18 cellular contexts compared by ENCODE assay signal in genomic region chr22:38126928-38127668, GRCh38. TPM values are rescaled to one million over a fixed set of nuclear protein-coding genes. Genes with fewer than 3 reads are reported as not detected.
DNase-seq lines count a peak whose midpoint lies in the region; ATAC-seq and TF ChIP-seq lines count a peak whose summit lies in the region.
"Had no signal": no experiment of that assay in that cellular context is flagged by ENCODE, and none has a peak within 500 bp of the region (broad histone marks: within the 10 kb centered on the region; RNA-seq: fewer than 3 reads in every experiment).

No MANE protein-coding gene starts in this region.

- H3K9me3 ChIP-seq in right atrium auricular region (no peaks in the 10 kb centered on the region), WERI-Rb-1 (ENCODE audit: severe bottlenecking) (no peaks in the 10 kb centered on the region), lower lobe of right lung (no peaks in the 10 kb centered on the region), colonic mucosa (no peaks in the 10 kb centered on the region)
- H3K9me3 ChIP-seq: Peyer's patch had no signal

- H3K27me3 ChIP-seq in right atrium auricular region (no peaks in the 10 kb centered on the region), WERI-Rb-1 (ENCODE audit: insufficient read depth, low read depth, severe bottlenecking) (no peaks in the 10 kb centered on the region), lower lobe of right lung (ENCODE audit: low read depth) (no peaks in the 10 kb centered on the region), colonic mucosa (no peaks in the 10 kb centered on the region)
- H3K27me3 ChIP-seq: Peyer's patch had no signal

- no peak for ATAC-seq in Right ventricle myocardium superior (ENCODE audit: poor library complexity)
- no peak for ATAC-seq in lower lobe of right lung
- ATAC-seq in stimulated activated naive B cell treated with anti-CD40 and anti-IgM and Interleukin-4, amounts not matched to agents 10 μg/mL and 1 μg/mL and 100 μg/mL, for 72 hours (replicated peaks), result no peak
- ATAC-seq in HG02588 (IDR thresholded peaks at IDR 0.05; ENCODE audit: unreplicated experiment), result no peak

- H3K4me3 Mint-ChIP-seq in stimulated activated naive B cell treated with anti-CD40 and anti-IgM and Interleukin-4, amounts not matched to agents 10 μg/mL and 1 μg/mL and 100 μg/mL, for 72 hours, result no peak overlapping the region
- H3K4me3 Mint-ChIP-seq: CD4-positive, CD25-positive, alpha-beta regulatory T cell had no signal

- intact Hi-C loops in Right ventricle myocardium superior (cut with DNase I), result no loop called here
- intact Hi-C loops in lower lobe of right lung (cut with DNase I), result no loop called here
- intact Hi-C loops in colonic mucosa (cut with DNase I), result no loop called here

- no peaks in the 10 kb centered on the region for H3K27me3 Mint-ChIP-seq in stimulated activated naive B cell treated with anti-CD40 and anti-IgM and Interleukin-4, amounts not matched to agents 10 μg/mL and 1 μg/mL and 100 μg/mL, for 72 hours
- H3K27me3 Mint-ChIP-seq: CD4-positive, CD25-positive, alpha-beta regulatory T cell had no signal

- DNase-seq in Right ventricle myocardium superior (peak; percentile 17), right atrium auricular region (ENCODE audit: low spot score) (no peak), WERI-Rb-1 (peak; percentile 85), lower lobe of right lung (peak; percentile 35), COLO668 (lab: John Stamatoyannopoulos, UW; ENCODE audit: unreplicated experiment) (no peak), colonic mucosa (no peak)
- DNase-seq in stimulated activated naive B cell treated with anti-CD40 and anti-IgM and Interleukin-4, amounts not matched to agents 10 μg/mL and 1 μg/mL and 100 μg/mL, for 72 hours, result no peak
- DNase-seq: Calu3; CD4-positive, CD25-positive, alpha-beta regulatory T cell; DMS79; Kasumi-1; NCI-H1417; NCI-H2029; NCI-H510A; Peyer's patch; SHP77 had no signal

- no peak overlapping the region for H3K4me3 ChIP-seq in right atrium auricular region
- no peak overlapping the region for H3K4me3 ChIP-seq in WERI-Rb-1 (ENCODE audit: low read depth, low read length)
- H3K4me3 ChIP-seq in lower lobe of right lung, result no peak overlapping the region
- no peak overlapping the region for H3K4me3 ChIP-seq in colonic mucosa
- H3K4me3 ChIP-seq: Peyer's patch had no signal

- no peaks in the 10 kb centered on the region for H3K36me3 ChIP-seq in right atrium auricular region
- peaks cover 12% of the 10 kb centered on the region for H3K36me3 ChIP-seq in WERI-Rb-1
- H3K36me3 ChIP-seq in lower lobe of right lung, result peaks cover 11% of the 10 kb centered on the region
- no peaks in the 10 kb centered on the region for H3K36me3 ChIP-seq in colonic mucosa

- no peak overlapping the region for H3K9ac ChIP-seq in colonic mucosa (ENCODE audit: low read depth in 2 of 2, low read length in 2 of 2)

- H3K4me1 ChIP-seq in right atrium auricular region (no peaks in the 10 kb centered on the region), lower lobe of right lung (no peaks in the 10 kb centered on the region), colonic mucosa (no peaks in the 10 kb centered on the region)
- H3K4me1 ChIP-seq: Peyer's patch had no signal

- H3K27ac ChIP-seq in right atrium auricular region (no peak overlapping the region), WERI-Rb-1 (peak overlapping the region; percentile 74), lower lobe of right lung (no peak overlapping the region), colonic mucosa (no peak overlapping the region)
- H3K27ac ChIP-seq: Peyer's patch had no signal

- H3K9me3 Mint-ChIP-seq in stimulated activated naive B cell treated with anti-CD40 and anti-IgM and Interleukin-4, amounts not matched to agents 10 μg/mL and 1 μg/mL and 100 μg/mL, for 72 hours, result no peaks in the 10 kb centered on the region
- H3K9me3 Mint-ChIP-seq: CD4-positive, CD25-positive, alpha-beta regulatory T cell had no signal

- H3K4me1 Mint-ChIP-seq in stimulated activated naive B cell treated with anti-CD40 and anti-IgM and Interleukin-4, amounts not matched to agents 10 μg/mL and 1 μg/mL and 100 μg/mL, for 72 hours, result peaks cover 0 to 2% of the 10 kb centered on the region in 2 donors
- H3K4me1 Mint-ChIP-seq: CD4-positive, CD25-positive, alpha-beta regulatory T cell had no signal

- H3K36me3 Mint-ChIP-seq in stimulated activated naive B cell treated with anti-CD40 and anti-IgM and Interleukin-4, amounts not matched to agents 10 μg/mL and 1 μg/mL and 100 μg/mL, for 72 hours, result peaks cover 20 to 30% of the 10 kb centered on the region in 2 donors

- TF ChIP-seq CTCF in right atrium auricular region (IDR thresholded peaks at IDR 0.05), result no peak
- TF ChIP-seq CTCF in WERI-Rb-1 (IDR thresholded peaks at IDR 0.05; ENCODE audit: low read depth, low read length), result no peak
- TF ChIP-seq CTCF in lower lobe of right lung (IDR thresholded peaks at IDR 0.05), result no peak
- no peak for TF ChIP-seq CTCF in colonic mucosa (IDR thresholded peaks at IDR 0.05)

- peak overlapping the region; percentile 27 for H3K27ac Mint-ChIP-seq in stimulated activated naive B cell treated with anti-CD40 and anti-IgM and Interleukin-4, amounts not matched to agents 10 μg/mL and 1 μg/mL and 100 μg/mL, for 72 hours
- H3K27ac Mint-ChIP-seq: CD4-positive, CD25-positive, alpha-beta regulatory T cell had no signal

RNA-seq across cellular contexts. Expression of gene BAIAP2L2, which starts 16.6 kb away (rescaled TPM):
- total RNA-seq in Right ventricle myocardium superior, result 0.24 TPM
- total RNA-seq in right atrium auricular region, result under 1 TPM in 1 of 2 donors, not detected in 1; 0.63 TPM
- 0.44 TPM for total RNA-seq in lower lobe of right lung
- 10 to 100 TPM; 59.1 to 76.6 TPM for total RNA-seq in colonic mucosa
- total RNA-seq: A172 had no signal

RNA-seq across cellular contexts. Expression of gene SLC16A8, which starts 43.1 kb away (rescaled TPM):
- total RNA-seq in Right ventricle myocardium superior (not detected), right atrium auricular region (under 1 TPM in 1 of 2 donors, not detected in 1; 0.28 TPM), lower lobe of right lung (0.24 TPM), colonic mucosa (under 1 TPM in 1 of 2 donors, not detected in 1; 0.27 TPM)
- total RNA-seq: A172; Calu3; CD4-positive, CD25-positive, alpha-beta regulatory T cell; Peyer's patch had no signal

RNA-seq across cellular contexts. Expression of gene PLA2G6, which starts 54.5 kb away (rescaled TPM):
- total RNA-seq in Right ventricle myocardium superior (12.0 TPM), right atrium auricular region (10 to 100 TPM in 1 of 2 donors, 1 to 10 TPM in 1; 9.0 to 15.6 TPM), lower lobe of right lung (60.8 TPM), colonic mucosa (10 to 100 TPM; 24.1 to 38.5 TPM)

Comparison
In these comparisons a context has a peak if more than half of its experiments do, and no peak if none do; other contexts are left out.
1. DNase-seq: peak in Right ventricle myocardium superior (single experiment), WERI-Rb-1 (single experiment) and lower lobe of right lung (single experiment); none in right atrium auricular region (single experiment), stimulated activated naive B cell treated with anti-CD40 and anti-IgM and Interleukin-4, amounts not matched to agents 10 μg/mL and 1 μg/mL and 100 μg/mL, for 72 hours (single experiment), COLO668 (single experiment) and colonic mucosa (single experiment).
2. RNA of gene BAIAP2L2, which starts 16.6 kb away (total RNA-seq): 59.1 to 76.6 TPM in colonic mucosa; 0.63 TPM in right atrium auricular region, 0.44 TPM in lower lobe of right lung (single experiment) and 0.24 TPM in Right ventricle myocardium superior (single experiment); every median in the first group is over 10 times any median in the second.